Comparison of ENCODE assay signal across 9 cellular contexts in the genomic region with DNA sequence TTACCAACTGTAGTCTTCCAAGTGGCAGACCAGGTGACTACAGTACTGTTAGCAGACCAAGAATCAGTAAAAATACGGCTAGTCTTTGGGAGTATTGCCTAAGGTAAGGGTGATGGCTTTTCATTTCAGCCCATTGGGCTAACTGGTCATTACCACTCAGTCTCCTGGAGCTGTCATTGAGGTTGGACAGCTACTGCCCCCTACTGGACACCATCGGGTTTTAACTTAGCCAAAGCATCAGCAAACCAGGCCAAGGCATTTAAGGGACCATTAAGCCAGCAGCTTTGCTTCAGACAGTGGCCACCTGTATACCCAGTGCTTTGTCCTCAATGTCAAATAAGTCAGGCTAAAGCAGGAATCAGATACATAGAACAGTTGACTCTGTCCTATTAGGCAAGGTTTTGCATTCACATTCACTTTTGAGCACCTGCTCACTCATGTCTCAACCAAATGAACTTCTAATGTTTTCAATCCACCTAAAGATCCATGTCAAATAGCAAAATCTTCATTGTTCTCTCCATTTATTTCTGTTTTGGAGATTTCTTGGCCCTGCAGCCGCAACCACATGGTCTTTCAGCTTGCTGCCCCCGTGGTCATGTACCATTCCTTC.
DNase-seq lines count a peak whose midpoint lies in the region; ATAC-seq, FAIRE-seq and TF ChIP-seq lines count a peak whose summit lies in the region.
"Had no signal": no experiment of that assay in that cellular context is flagged by ENCODE, and none has a peak within 500 bp of the region (broad histone marks: within the 10 kb centered on the region; RNA-seq: fewer than 3 reads in every experiment).

No MANE protein-coding gene starts in this region.

- H3K9me3 Mint-ChIP-seq in T-helper 2 cell treated with Interferon-gamma antibody and Interleukin-4, amounts not matched to agents 5 μg/mL and 100 μg/mL, for 36 hours: no peaks in the 10 kb centered on the region
- no peaks in the 10 kb centered on the region for H3K9me3 Mint-ChIP-seq in brain
- H3K9me3 Mint-ChIP-seq: stimulated activated naive CD8-positive, alpha-beta T cell treated with anti-CD3 and anti-CD28 coated beads, Interleukin-15, Interleukin-2, amounts not matched to agents 100 ng/mL and 50 ng/mL, for 24 hours had no signal

- intact Hi-C loops in kidney (cut with DNase I): no loop called here

- no peaks in the 10 kb centered on the region for H3K36me3 ChIP-seq in kidney (ENCODE audit: control insufficient read depth in 1 of 2, insufficient read depth in 2 of 2, low read length in 2 of 2)

- H3K4me1 Mint-ChIP-seq in T-helper 2 cell treated with Interferon-gamma antibody and Interleukin-4, amounts not matched to agents 5 μg/mL and 100 μg/mL, for 36 hours (ENCODE audit: low read depth): peaks cover 10% of the 10 kb centered on the region
- no peaks in the 10 kb centered on the region for H3K4me1 Mint-ChIP-seq in brain

- TF ChIP-seq CTCF in AG09319 (IDR thresholded peaks at IDR 0.05; ENCODE audit: low read depth, low read length): peak; percentile 49
- peak; percentile 43 to 57 for TF ChIP-seq CTCF in brain (conservative IDR thresholded peaks at IDR 0.05)
- peak; percentile 34 for TF ChIP-seq CTCF in kidney (IDR thresholded peaks at IDR 0.05; ENCODE audit: borderline replicate concordance, extremely low read depth, insufficient read depth)

- H3K4me3 Mint-ChIP-seq in T-helper 2 cell treated with Interferon-gamma antibody and Interleukin-4, amounts not matched to agents 5 μg/mL and 100 μg/mL, for 36 hours: no peak overlapping the region
- H3K4me3 Mint-ChIP-seq in brain: no peak overlapping the region
- H3K4me3 Mint-ChIP-seq: stimulated activated naive CD8-positive, alpha-beta T cell treated with anti-CD3 and anti-CD28 coated beads, Interleukin-15, Interleukin-2, amounts not matched to agents 100 ng/mL and 50 ng/mL, for 24 hours had no signal

- no peak overlapping the region for H3K4me3 ChIP-seq in kidney (ENCODE audit: low read length in 2 of 2)

- ATAC-seq in GM18867 (IDR thresholded peaks at IDR 0.05; ENCODE audit: unreplicated experiment) (peak; percentile 77), HG03520 (IDR thresholded peaks at IDR 0.05; ENCODE audit: unreplicated experiment) (peak; percentile 47)

- H3K27ac ChIP-seq in kidney (ENCODE audit: low read depth in 2 of 2, low read length in 2 of 2): no peak overlapping the region

- H3K27ac Mint-ChIP-seq in T-helper 2 cell treated with Interferon-gamma antibody and Interleukin-4, amounts not matched to agents 5 μg/mL and 100 μg/mL, for 36 hours: no peak overlapping the region
- H3K27ac Mint-ChIP-seq in brain: no peak overlapping the region
- H3K27ac Mint-ChIP-seq: stimulated activated naive CD8-positive, alpha-beta T cell treated with anti-CD3 and anti-CD28 coated beads, Interleukin-15, Interleukin-2, amounts not matched to agents 100 ng/mL and 50 ng/mL, for 24 hours had no signal

- H3K9me3 ChIP-seq in kidney (ENCODE audit: control insufficient read depth in 1 of 2, low read length in 2 of 2): no peaks in the 10 kb centered on the region

- H3K9ac ChIP-seq in kidney (ENCODE audit: low read length in 2 of 2): no peak overlapping the region

- DNase-seq in AG09319 (ENCODE audit: extremely low read depth, low read depth) (no peak), kidney (no peak), HTR-8/SVneo (ENCODE audit: insufficient read length, low spot score) (no peak)
- peak; percentile 55 for DNase-seq in T-helper 2 cell treated with Interferon-gamma antibody and Interleukin-4, amounts not matched to agents 5 μg/mL and 100 μg/mL, for 36 hours (ENCODE audit: low spot score)
- peak; percentile 52 to 63 for DNase-seq in stimulated activated CD4-positive, alpha-beta T cell treated with anti-CD3 and anti-CD28 coated beads, Interleukin-4, amount 100 ng/mL, for 48 hours (ENCODE audit: low read depth in 2 of 2)

- H3K4me1 ChIP-seq in kidney (ENCODE audit: control insufficient read depth in 1 of 2, insufficient read depth in 1 of 2, low read depth in 1 of 2, low read length in 2 of 2): no peaks in the 10 kb centered on the region

- H3K27me3 Mint-ChIP-seq in T-helper 2 cell treated with Interferon-gamma antibody and Interleukin-4, amounts not matched to agents 5 μg/mL and 100 μg/mL, for 36 hours (ENCODE audit: low read depth): no peaks in the 10 kb centered on the region
- no peaks in the 10 kb centered on the region for H3K27me3 Mint-ChIP-seq in brain
- H3K27me3 Mint-ChIP-seq: stimulated activated naive CD8-positive, alpha-beta T cell treated with anti-CD3 and anti-CD28 coated beads, Interleukin-15, Interleukin-2, amounts not matched to agents 100 ng/mL and 50 ng/mL, for 24 hours had no signal

- H3K36me3 Mint-ChIP-seq in T-helper 2 cell treated with Interferon-gamma antibody and Interleukin-4, amounts not matched to agents 5 μg/mL and 100 μg/mL, for 36 hours (ENCODE audit: low read depth): no peaks in the 10 kb centered on the region
- H3K36me3 Mint-ChIP-seq in brain: peaks cover 14% of the 10 kb centered on the region

- FAIRE-seq in kidney (lab: Jason Lieb, UNC) (no peak), HTR-8/SVneo (lab: Jason Lieb, UNC) (no peak)

Comparison
In these comparisons a context has a peak if more than half of its experiments do, and no peak if none do; other contexts are left out.
1. DNase-seq: peak in T-helper 2 cell treated with Interferon-gamma antibody and Interleukin-4, amounts not matched to agents 5 μg/mL and 100 μg/mL, for 36 hours (single experiment) and stimulated activated CD4-positive, alpha-beta T cell treated with anti-CD3 and anti-CD28 coated beads, Interleukin-4, amount 100 ng/mL, for 48 hours (2 of 2); none in AG09319 (single experiment), kidney (single experiment) and HTR-8/SVneo (single experiment).
2. Peak in every context shown above with its lines, with median percentiles within 50 percentile points of each other: CTCF ChIP-seq.